ENCODE assay signal across 1 cellular context in the genomic region with DNA sequence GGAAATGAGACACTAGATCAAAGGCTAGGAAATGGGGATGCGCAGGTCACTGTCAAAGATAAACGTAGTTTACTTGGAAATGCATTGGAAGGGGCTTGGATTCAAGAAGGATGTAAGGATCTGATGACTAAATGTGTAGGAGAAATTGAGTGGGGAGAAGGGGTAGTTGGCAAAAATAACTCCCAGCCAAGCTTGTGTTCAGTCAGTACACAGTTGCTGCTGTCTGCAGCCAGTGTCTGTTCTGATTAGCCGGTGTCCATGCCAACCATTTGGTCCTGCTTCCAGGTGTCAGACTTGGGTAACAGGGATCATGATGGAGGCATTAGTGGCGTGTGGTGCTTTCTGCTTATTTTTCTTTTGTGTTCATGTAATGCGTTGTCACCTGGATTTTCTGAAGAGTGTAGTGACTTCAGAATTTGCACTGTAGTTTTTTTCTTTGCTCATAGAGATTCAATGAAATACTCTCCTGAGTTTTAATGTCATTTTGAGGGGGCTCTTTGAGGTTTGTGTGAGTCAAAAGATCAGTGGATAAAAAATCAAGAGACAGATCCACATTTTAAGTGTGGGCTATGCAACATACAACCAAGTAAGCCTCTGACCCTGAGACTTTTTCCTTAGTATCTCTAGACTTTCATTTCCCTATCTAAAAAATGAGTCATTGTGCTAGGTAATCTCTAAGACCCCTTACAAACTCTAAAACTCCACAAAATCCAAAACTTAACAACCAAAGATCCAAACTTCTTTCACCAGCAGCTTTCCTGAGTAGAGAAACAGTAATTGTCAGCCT.
TF ChIP-seq lines count a peak whose summit lies in the region.

No MANE protein-coding gene starts in this region.

TF ChIP-seq in GM23338, 12 proteins besides CTCF, POLR2A, EP300 and RAD21 (continued from another document):
- TF ChIP-seq, protein P1, sequence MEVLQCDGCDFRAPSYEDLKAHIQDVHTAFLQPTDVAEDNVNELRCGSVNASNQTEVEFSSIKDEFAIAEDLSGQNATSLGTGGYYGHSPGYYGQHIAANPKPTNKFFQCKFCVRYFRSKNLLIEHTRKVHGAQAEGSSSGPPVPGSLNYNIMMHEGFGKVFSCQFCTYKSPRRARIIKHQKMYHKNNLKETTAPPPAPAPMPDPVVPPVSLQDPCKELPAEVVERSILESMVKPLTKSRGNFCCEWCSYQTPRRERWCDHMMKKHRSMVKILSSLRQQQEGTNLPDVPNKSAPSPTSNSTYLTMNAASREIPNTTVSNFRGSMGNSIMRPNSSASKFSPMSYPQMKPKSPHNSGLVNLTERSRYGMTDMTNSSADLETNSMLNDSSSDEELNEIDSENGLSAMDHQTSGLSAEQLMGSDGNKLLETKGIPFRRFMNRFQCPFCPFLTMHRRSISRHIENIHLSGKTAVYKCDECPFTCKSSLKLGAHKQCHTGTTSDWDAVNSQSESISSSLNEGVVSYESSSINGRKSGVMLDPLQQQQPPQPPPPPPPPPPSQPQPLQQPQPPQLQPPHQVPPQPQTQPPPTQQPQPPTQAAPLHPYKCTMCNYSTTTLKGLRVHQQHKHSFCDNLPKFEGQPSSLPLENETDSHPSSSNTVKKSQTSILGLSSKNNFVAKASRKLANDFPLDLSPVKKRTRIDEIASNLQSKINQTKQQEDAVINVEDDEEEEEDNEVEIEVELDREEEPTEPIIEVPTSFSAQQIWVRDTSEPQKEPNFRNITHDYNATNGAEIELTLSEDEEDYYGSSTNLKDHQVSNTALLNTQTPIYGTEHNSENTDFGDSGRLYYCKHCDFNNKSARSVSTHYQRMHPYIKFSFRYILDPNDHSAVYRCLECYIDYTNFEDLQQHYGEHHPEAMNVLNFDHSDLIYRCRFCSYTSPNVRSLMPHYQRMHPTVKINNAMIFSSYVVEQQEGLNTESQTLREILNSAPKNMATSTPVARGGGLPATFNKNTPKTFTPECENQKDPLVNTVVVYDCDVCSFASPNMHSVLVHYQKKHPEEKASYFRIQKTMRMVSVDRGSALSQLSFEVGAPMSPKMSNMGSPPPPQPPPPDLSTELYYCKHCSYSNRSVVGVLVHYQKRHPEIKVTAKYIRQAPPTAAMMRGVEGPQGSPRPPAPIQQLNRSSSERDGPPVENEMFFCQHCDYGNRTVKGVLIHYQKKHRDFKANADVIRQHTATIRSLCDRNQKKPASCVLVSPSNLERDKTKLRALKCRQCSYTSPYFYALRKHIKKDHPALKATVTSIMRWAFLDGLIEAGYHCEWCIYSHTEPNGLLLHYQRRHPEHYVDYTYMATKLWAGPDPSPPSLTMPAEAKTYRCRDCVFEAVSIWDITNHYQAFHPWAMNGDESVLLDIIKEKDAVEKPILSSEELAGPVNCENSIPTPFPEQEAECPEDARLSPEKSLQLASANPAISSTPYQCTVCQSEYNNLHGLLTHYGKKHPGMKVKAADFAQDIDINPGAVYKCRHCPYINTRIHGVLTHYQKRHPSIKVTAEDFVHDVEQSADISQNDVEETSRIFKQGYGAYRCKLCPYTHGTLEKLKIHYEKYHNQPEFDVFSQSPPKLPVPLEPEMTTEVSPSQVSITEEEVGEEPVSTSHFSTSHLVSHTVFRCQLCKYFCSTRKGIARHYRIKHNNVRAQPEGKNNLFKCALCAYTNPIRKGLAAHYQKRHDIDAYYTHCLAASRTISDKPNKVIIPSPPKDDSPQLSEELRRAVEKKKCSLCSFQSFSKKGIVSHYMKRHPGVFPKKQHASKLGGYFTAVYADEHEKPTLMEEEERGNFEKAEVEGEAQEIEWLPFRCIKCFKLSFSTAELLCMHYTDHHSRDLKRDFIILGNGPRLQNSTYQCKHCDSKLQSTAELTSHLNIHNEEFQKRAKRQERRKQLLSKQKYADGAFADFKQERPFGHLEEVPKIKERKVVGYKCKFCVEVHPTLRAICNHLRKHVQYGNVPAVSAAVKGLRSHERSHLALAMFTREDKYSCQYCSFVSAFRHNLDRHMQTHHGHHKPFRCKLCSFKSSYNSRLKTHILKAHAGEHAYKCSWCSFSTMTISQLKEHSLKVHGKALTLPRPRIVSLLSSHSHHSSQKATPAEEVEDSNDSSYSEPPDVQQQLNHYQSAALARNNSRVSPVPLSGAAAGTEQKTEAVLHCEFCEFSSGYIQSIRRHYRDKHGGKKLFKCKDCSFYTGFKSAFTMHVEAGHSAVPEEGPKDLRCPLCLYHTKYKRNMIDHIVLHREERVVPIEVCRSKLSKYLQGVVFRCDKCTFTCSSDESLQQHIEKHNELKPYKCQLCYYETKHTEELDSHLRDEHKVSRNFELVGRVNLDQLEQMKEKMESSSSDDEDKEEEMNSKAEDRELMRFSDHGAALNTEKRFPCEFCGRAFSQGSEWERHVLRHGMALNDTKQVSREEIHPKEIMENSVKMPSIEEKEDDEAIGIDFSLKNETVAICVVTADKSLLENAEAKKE (CRISPR knock-in tag; IDR thresholded peaks at IDR 0.05): no peak
- TF ChIP-seq JUNB (IDR thresholded peaks at IDR 0.05; ENCODE audit: unreplicated experiment) (no peak), ZNF331 (CRISPR knock-in tag; IDR thresholded peaks at IDR 0.05; ENCODE audit: low read depth) (no peak), STAT1 (IDR thresholded peaks at IDR 0.05; ENCODE audit: unreplicated experiment) (no peak), ZNF114 (CRISPR knock-in tag; IDR thresholded peaks at IDR 0.05) (no peak), NANOG (IDR thresholded peaks at IDR 0.05; ENCODE audit: borderline replicate concordance) (no peak)
- TF ChIP-seq, protein P2, sequence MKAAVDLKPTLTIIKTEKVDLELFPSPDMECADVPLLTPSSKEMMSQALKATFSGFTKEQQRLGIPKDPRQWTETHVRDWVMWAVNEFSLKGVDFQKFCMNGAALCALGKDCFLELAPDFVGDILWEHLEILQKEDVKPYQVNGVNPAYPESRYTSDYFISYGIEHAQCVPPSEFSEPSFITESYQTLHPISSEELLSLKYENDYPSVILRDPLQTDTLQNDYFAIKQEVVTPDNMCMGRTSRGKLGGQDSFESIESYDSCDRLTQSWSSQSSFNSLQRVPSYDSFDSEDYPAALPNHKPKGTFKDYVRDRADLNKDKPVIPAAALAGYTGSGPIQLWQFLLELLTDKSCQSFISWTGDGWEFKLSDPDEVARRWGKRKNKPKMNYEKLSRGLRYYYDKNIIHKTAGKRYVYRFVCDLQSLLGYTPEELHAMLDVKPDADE (IDR thresholded peaks at IDR 0.05): no peak
